In genomic region chrX:39493168-39493567, GRCh38 we compare ENCODE assay signal across 17 cellular contexts.
DNase-seq lines count a peak whose midpoint lies in the region; ATAC-seq lines count a peak whose summit lies in the region.
"Had no signal": no experiment of that assay in that cellular context is flagged by ENCODE, and none has a peak within 500 bp of the region (broad histone marks: within the 10 kb centered on the region; RNA-seq: fewer than 3 reads in every experiment).

No MANE protein-coding gene starts in this region.

- peaks cover 21% of the 10 kb centered on the region for H3K4me1 Mint-ChIP-seq in activated T-helper 17 cell treated with anti-CD3 and anti-CD28 coated beads, Interleukin-2, amount 50 U/mL, for 72 hours
- peaks cover 28 to 53% (median 35%) of the 10 kb centered on the region in 3 donors for H3K4me1 Mint-ChIP-seq in naive B cell

- H4K20me1 ChIP-seq in BLaER1 treated with 17β-estradiol and CSF1 and Interleukin-3, amounts not matched to agents 10 nM and 100 nM = no peaks in the 10 kb centered on the region

- intact Hi-C loops in sciatic nerve (cut with DNase I) = no loop called here

- 0 out of 22 replicates have a peak overlapping the region, but pooled peaks of 1 of the 11 experiments have one; percentile 16 for H3K9ac ChIP-seq in BLaER1 treated with 17β-estradiol and CSF1 and Interleukin-3, amounts not matched to agents 10 nM and 100 nM

- peak; percentile 5 for ATAC-seq in GM18502 (IDR thresholded peaks at IDR 0.05; ENCODE audit: poor library complexity, unreplicated experiment)
- no peak for ATAC-seq in activated T-helper 17 cell treated with anti-CD3 and anti-CD28 coated beads, Interleukin-2, amount 50 U/mL, for 72 hours (replicated peaks)
- no peak for ATAC-seq in naive B cell (ENCODE audit: low read depth in 2 of 2)
- ATAC-seq in sciatic nerve = no peak
- ATAC-seq: gastroesophageal sphincter; naive thymus-derived CD8-positive, alpha-beta T cell; stimulated activated naive CD8-positive, alpha-beta T cell treated with anti-CD3 and anti-CD28 coated beads, Interleukin-15, Interleukin-2, amounts not matched to agents 100 U/mL and 50 U/mL, for 24 hours had no signal

- peaks cover 0 to 12% (median 0%) of the 10 kb centered on the region in 11 experiments; a peak in 5 of 22 replicates for H3K9me3 ChIP-seq in BLaER1 treated with 17β-estradiol and CSF1 and Interleukin-3, amounts not matched to agents 10 nM and 100 nM (replicated peaks in 1 of 11)
- H3K9me3 ChIP-seq: gastroesophageal sphincter, tibial artery had no signal

- no peak overlapping the region for H3K4me3 ChIP-seq in BLaER1 treated with 17β-estradiol and CSF1 and Interleukin-3, amounts not matched to agents 10 nM and 100 nM
- H3K4me3 ChIP-seq: gastroesophageal sphincter, tibial artery had no signal

- peak overlapping the region; percentile 77 for H3K27ac Mint-ChIP-seq in activated T-helper 17 cell treated with anti-CD3 and anti-CD28 coated beads, Interleukin-2, amount 50 U/mL, for 72 hours
- H3K27ac Mint-ChIP-seq in naive B cell = peak overlapping the region in 4 of 6 donors; percentile 1 to 92 (median 70)
- H3K27ac Mint-ChIP-seq: mesothelial cell of epicardium had no signal

- H3K4me3 Mint-ChIP-seq in activated T-helper 17 cell treated with anti-CD3 and anti-CD28 coated beads, Interleukin-2, amount 50 U/mL, for 72 hours = peak overlapping the region; percentile 59
- H3K4me3 Mint-ChIP-seq in naive B cell = peak overlapping the region in 6 of 8 donors; percentile 4 to 84 (median 36)
- H3K4me3 Mint-ChIP-seq: mesothelial cell of epicardium had no signal

- H3K27ac ChIP-seq in BLaER1 treated with 17β-estradiol and CSF1 and Interleukin-3, amounts not matched to agents 10 nM and 100 nM = peak overlapping the region in 6 of 11 experiments; percentile 36 to 65 (median 62); a peak in 10 of 22 replicates
- H3K27ac ChIP-seq: tibial artery had no signal

- H3K36me3 Mint-ChIP-seq in activated T-helper 17 cell treated with anti-CD3 and anti-CD28 coated beads, Interleukin-2, amount 50 U/mL, for 72 hours (ENCODE audit: low read depth) = no peaks in the 10 kb centered on the region
- H3K36me3 Mint-ChIP-seq in naive B cell = peaks cover 0 to 6% of the 10 kb centered on the region in 2 donors
- H3K36me3 Mint-ChIP-seq: mesothelial cell of epicardium; naive thymus-derived CD8-positive, alpha-beta T cell had no signal

- DNase-seq in naive B cell = no peak
- DNase-seq in sciatic nerve (ENCODE audit: low spot score) = no peak
- no peak for DNase-seq in SIG-M5 (lab: John Stamatoyannopoulos, UW)
- DNase-seq in NCI-H345 (lab: John Stamatoyannopoulos, UW) = no peak
- DNase-seq: activated CD4-positive, alpha-beta T cell treated with anti-CD3 and anti-CD28 coated beads, Interleukin-2, amount 50 U/mL, for 1 hour; activated gamma-delta T cell treated with Interleukin-2 at 50 U/mL for 16 hours; Karpas-422; naive thymus-derived CD8-positive, alpha-beta T cell; NCI-H526; stimulated activated CD4-positive, alpha-beta T cell treated with anti-CD3 and anti-CD28 coated beads, Interleukin-4, amount 100 ng/mL, for 24 hours; stimulated activated naive CD8-positive, alpha-beta T cell treated with anti-CD3 and anti-CD28 coated beads, Interleukin-15, Interleukin-2, amounts not matched to agents 100 U/mL and 50 U/mL, for 24 hours; tibial artery had no signal

- H3K4me2 ChIP-seq in BLaER1 treated with 17β-estradiol and CSF1 and Interleukin-3, amounts not matched to agents 10 nM and 100 nM = peak overlapping the region; percentile 57 to 87 (median 78)

- H3K4me1 ChIP-seq in BLaER1 treated with 17β-estradiol and CSF1 and Interleukin-3, amounts not matched to agents 10 nM and 100 nM = peaks cover 55 to 79% (median 71%) of the 10 kb centered on the region in 10 experiments
- H3K4me1 ChIP-seq: gastroesophageal sphincter, tibial artery had no signal

- no peaks in the 10 kb centered on the region for H3K9me3 Mint-ChIP-seq in activated T-helper 17 cell treated with anti-CD3 and anti-CD28 coated beads, Interleukin-2, amount 50 U/mL, for 72 hours
- peaks cover 0 to 8% (median 2%) of the 10 kb centered on the region in 7 donors for H3K9me3 Mint-ChIP-seq in naive B cell

- peaks cover 0 to 5% (median 0%) of the 10 kb centered on the region in 11 experiments; a peak in 1 of 22 replicates for H3K27me3 ChIP-seq in BLaER1 treated with 17β-estradiol and CSF1 and Interleukin-3, amounts not matched to agents 10 nM and 100 nM
- H3K27me3 ChIP-seq: gastroesophageal sphincter, tibial artery had no signal

- no peaks in the 10 kb centered on the region for H3K27me3 Mint-ChIP-seq in activated T-helper 17 cell treated with anti-CD3 and anti-CD28 coated beads, Interleukin-2, amount 50 U/mL, for 72 hours
- H3K27me3 Mint-ChIP-seq in naive B cell = no peaks in the 10 kb centered on the region
- H3K27me3 Mint-ChIP-seq: naive thymus-derived CD8-positive, alpha-beta T cell had no signal

- H3K36me3 ChIP-seq in BLaER1 treated with 17β-estradiol and CSF1 and Interleukin-3, amounts not matched to agents 10 nM and 100 nM = no peaks in the 10 kb centered on the region
- H3K36me3 ChIP-seq: gastroesophageal sphincter, tibial artery had no signal
